In the genomic region with DNA sequence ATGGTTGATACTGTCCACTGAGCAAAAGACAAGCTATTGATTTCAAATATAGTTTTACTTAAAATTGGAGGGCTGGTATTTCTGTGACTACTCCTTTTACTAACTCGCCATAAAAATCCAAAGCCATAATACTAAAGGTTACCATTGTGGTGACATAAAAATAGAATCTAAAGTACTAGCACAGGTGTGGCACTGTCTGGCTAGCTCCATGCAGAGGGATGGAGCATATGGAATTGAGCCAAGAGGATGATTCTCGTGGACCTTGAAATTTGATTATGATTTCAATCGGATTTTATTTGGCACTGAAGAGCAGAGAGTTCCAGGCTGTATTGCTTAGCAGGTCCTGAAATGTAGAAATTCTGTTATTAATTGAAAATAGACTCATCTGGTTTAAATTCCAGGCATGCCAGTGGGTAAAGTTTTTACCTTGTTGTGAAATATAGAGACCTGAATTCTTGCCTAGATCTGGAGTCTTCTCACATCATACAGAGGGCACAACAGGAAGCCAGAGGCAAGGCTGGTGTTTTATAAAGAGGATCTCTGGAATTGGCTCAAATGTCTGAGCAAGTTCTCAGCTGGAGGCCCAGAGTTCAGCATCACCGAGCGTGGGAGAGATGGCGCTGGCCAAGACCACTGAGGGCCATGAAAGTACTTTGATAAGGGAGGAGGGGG, we compare ENCODE assay signal across 1 cellular context.
TF ChIP-seq lines count a peak whose summit lies in the region.

No MANE protein-coding gene starts in this region.

TF ChIP-seq in IMR-90, 13 proteins besides CTCF, POLR2A, EP300 and RAD21:
- TF ChIP-seq SMC3 (IDR thresholded peaks at IDR 0.05; ENCODE audit: low read depth, low read length), result no peak
TF ChIP-seq in IMR-90: peak in this region for 0.
